Comparison of ENCODE assay signal across 9 cellular contexts in genomic region chr1:208654241-208654640, GRCh38.
DNase-seq lines count a peak whose midpoint lies in the region; ATAC-seq and TF ChIP-seq lines count a peak whose summit lies in the region.
"Had no signal": no experiment of that assay in that cellular context is flagged by ENCODE, and none has a peak within 500 bp of the region (broad histone marks: within the 10 kb centered on the region; RNA-seq: fewer than 3 reads in every experiment).

No MANE protein-coding gene starts in this region.

- H3K4me1 Mint-ChIP-seq in WTC11, result peaks cover 13% of the 10 kb centered on the region
- H3K4me1 Mint-ChIP-seq: activated T-helper 17 cell treated with anti-CD3 and anti-CD28 coated beads, Interleukin-2, amount 50 U/mL, for 72 hours had no signal

- H3K9me3 Mint-ChIP-seq in WTC11, result 0 out of 2 replicates have a peak, but pooled peaks cover 3% of the 10 kb centered on the region
- H3K9me3 Mint-ChIP-seq: activated T-helper 17 cell treated with anti-CD3 and anti-CD28 coated beads, Interleukin-2, amount 50 U/mL, for 72 hours had no signal

- no peaks in the 10 kb centered on the region; the same call in 1 of the 2 replicates for H3K27me3 Mint-ChIP-seq in WTC11 (ENCODE audit: low read depth)

- no peaks in the 10 kb centered on the region for H3K36me3 ChIP-seq in mucosa of descending colon (ENCODE audit: low read depth)

- peak; percentile 55 for ATAC-seq in WTC11
- peak; percentile 52 for ATAC-seq in mucosa of descending colon
- no peak for ATAC-seq in GM18502 (IDR thresholded peaks at IDR 0.05; ENCODE audit: poor library complexity, unreplicated experiment)
- ATAC-seq: activated T-helper 17 cell treated with anti-CD3 and anti-CD28 coated beads, Interleukin-2, amount 50 U/mL, for 72 hours had no signal

- CTCF ChIA-PET in WTC11 (lab: Charles Lee), result interaction anchor here (1.0 kb wide), 1 partner anchor 554 kb away, joined by 3 read pairs; no protein-coding TSS in a partner anchor

- POLR2A ChIA-PET in WTC11 (lab: Charles Lee), result no interaction called here

- H3K27ac Mint-ChIP-seq in WTC11, result no peak overlapping the region
- H3K27ac Mint-ChIP-seq: activated T-helper 17 cell treated with anti-CD3 and anti-CD28 coated beads, Interleukin-2, amount 50 U/mL, for 72 hours had no signal

- intact Hi-C loops in mucosa of descending colon (cut with DNase I, micrococcal nuclease), result loop anchor here in 1 of 2 donors (5.0 kb wide), 1 partner anchor 553 kb away; no protein-coding TSS in a partner anchor

- DNase-seq in GM03348 (ENCODE audit: low spot score), result peak; percentile 21
- DNase-seq in Kasumi-1 (lab: John Stamatoyannopoulos, UW), result peak; percentile 27 to 49
- DNase-seq in WTC11 (ENCODE audit: low spot score), result peak; percentile 14
- peak in 1 of 3 donors; percentile 50 for DNase-seq in mucosa of descending colon
- no peak for DNase-seq in iPS-NIHi7 (ENCODE audit: extremely low spot score)
- no peak for DNase-seq in effector CD8-positive, alpha-beta T cell (lab: John Stamatoyannopoulos, UW)
- DNase-seq in NCI-H1436 treated with DMSO at 0.1 percent for 48 hours (lab: John Stamatoyannopoulos, UW), result no peak

- H3K4me1 ChIP-seq in mucosa of descending colon (ENCODE audit: low read depth), result no peaks in the 10 kb centered on the region

- H3K4me3 Mint-ChIP-seq in WTC11, result no peak overlapping the region
- H3K4me3 Mint-ChIP-seq: activated T-helper 17 cell treated with anti-CD3 and anti-CD28 coated beads, Interleukin-2, amount 50 U/mL, for 72 hours had no signal

- H3K36me3 Mint-ChIP-seq in WTC11, result no peaks in the 10 kb centered on the region

- H3K4me3 ChIP-seq in mucosa of descending colon, result no peak overlapping the region

- no peaks in the 10 kb centered on the region for H3K9me3 ChIP-seq in mucosa of descending colon

- peak; percentile 29; the same call in 1 of the 2 replicates for TF ChIP-seq CTCF in WTC11 (IDR thresholded peaks at IDR 0.05)
- TF ChIP-seq CTCF in mucosa of descending colon (IDR thresholded peaks at IDR 0.05), result peak; percentile 19

TF ChIP-seq in WTC11, 78 proteins besides CTCF, POLR2A, EP300 and RAD21:
- TF ChIP-seq GTF2I (CRISPR knock-in tag; conservative IDR thresholded peaks at IDR 0.05) (peak; percentile 39; the same call in 1 of the 2 replicates), MXD4 (CRISPR knock-in tag; IDR thresholded peaks at IDR 0.05; ENCODE audit: borderline replicate concordance) (no peak)
TF ChIP-seq in WTC11: peak in this region for 1.

Comparison
In these comparisons a context has a peak if more than half of its experiments do, and no peak if none do; other contexts are left out.
1. DNase-seq: peak in GM03348 (single experiment), Kasumi-1 (2 of 2) and WTC11 (single experiment); none in iPS-NIHi7 (single experiment), effector CD8-positive, alpha-beta T cell (single experiment) and NCI-H1436 treated with DMSO at 0.1 percent for 48 hours (single experiment).